Comparison of ENCODE assay signal across 8 cellular contexts in genomic region chr14:50232276-50232642, GRCh38. TPM values are rescaled to one million over a fixed set of nuclear protein-coding genes. Genes with fewer than 3 reads are reported as not detected.
A peak's percentile ranks its signal among the peaks of the same experiment; 100 is the strongest.
DNase-seq lines count a peak whose midpoint lies in the region; FAIRE-seq and TF ChIP-seq lines count a peak whose summit lies in the region.

No MANE protein-coding gene starts in this region.

- TF ChIP-seq CTCF in astrocyte (IDR thresholded peaks at IDR 0.05; ENCODE audit: insufficient read depth, low read depth, low read length) (no peak), kidney epithelial cell (IDR thresholded peaks at IDR 0.05; ENCODE audit: insufficient read depth, low read length, poor library complexity, severe bottlenecking) (no peak)

- peak overlapping the region; percentile 92 for H3K4me2 ChIP-seq in astrocyte (ENCODE audit: low read length)

- H3K36me3 Mint-ChIP-seq in T-helper 2 cell treated with Interferon-gamma antibody and Interleukin-4, amounts not matched to agents 5 μg/mL and 100 μg/mL, for 36 hours (ENCODE audit: low read depth): peaks cover 21% of the 10 kb centered on the region
- H3K36me3 Mint-ChIP-seq in astrocyte (ENCODE audit: low read depth, unreplicated experiment): peaks cover 2% of the 10 kb centered on the region

- H3K4me3 Mint-ChIP-seq in T-helper 2 cell treated with Interferon-gamma antibody and Interleukin-4, amounts not matched to agents 5 μg/mL and 100 μg/mL, for 36 hours: peak overlapping the region; percentile 78
- H3K4me3 Mint-ChIP-seq in astrocyte (ENCODE audit: unreplicated experiment): peak overlapping the region; percentile 88

- no peaks in the 10 kb centered on the region for H3K27me3 ChIP-seq in astrocyte (ENCODE audit: insufficient read depth, low read length)
- no peaks in the 10 kb centered on the region for H3K27me3 ChIP-seq in kidney epithelial cell (ENCODE audit: control insufficient read depth, insufficient read depth, low read length)
- no peaks in the 10 kb centered on the region for H3K27me3 ChIP-seq in thymus (ENCODE audit: control insufficient read depth, insufficient read depth)

- H4K20me1 ChIP-seq in astrocyte (ENCODE audit: insufficient read depth, low read length): peaks cover 33% of the 10 kb centered on the region

- no peaks in the 10 kb centered on the region for H3K9me3 ChIP-seq in astrocyte (ENCODE audit: insufficient read depth, low read depth, low read length)
- no peaks in the 10 kb centered on the region for H3K9me3 ChIP-seq in thymus (ENCODE audit: control insufficient read depth)

- FAIRE-seq in astrocyte (lab: Jason Lieb, UNC) (no peak), GM19239 (lab: Jason Lieb, UNC) (no peak)

- H3K27ac Mint-ChIP-seq in T-helper 2 cell treated with Interferon-gamma antibody and Interleukin-4, amounts not matched to agents 5 μg/mL and 100 μg/mL, for 36 hours: peak overlapping the region; percentile 82
- H3K27ac Mint-ChIP-seq in astrocyte (ENCODE audit: unreplicated experiment): peak overlapping the region; percentile 93

- 68% methylated on average over 13 of the region's 13 CpGs for WGBS in thymus

- H3K27me3 Mint-ChIP-seq in T-helper 2 cell treated with Interferon-gamma antibody and Interleukin-4, amounts not matched to agents 5 μg/mL and 100 μg/mL, for 36 hours (ENCODE audit: low read depth): peaks cover 8% of the 10 kb centered on the region
- no peaks in the 10 kb centered on the region for H3K27me3 Mint-ChIP-seq in astrocyte (ENCODE audit: low read depth, unreplicated experiment)

- no peak for DNase-seq in T-helper 2 cell treated with Interferon-gamma antibody and Interleukin-4, amounts not matched to agents 5 μg/mL and 100 μg/mL, for 36 hours (ENCODE audit: low spot score)
- DNase-seq in T-helper 2 cell: no peak
- DNase-seq in astrocyte (ENCODE audit: low read depth): no peak
- no peak for DNase-seq in kidney epithelial cell (ENCODE audit: low read depth)
- no peak for DNase-seq in GM19239 (ENCODE audit: insufficient read length, low spot score)
- DNase-seq in NCI-H1930 (lab: John Stamatoyannopoulos, UW): no peak
- DNase-seq in NCI-H1105 treated with DMSO at 0.1 percent for 48 hours (lab: John Stamatoyannopoulos, UW): no peak

- H3K9me3 Mint-ChIP-seq in T-helper 2 cell treated with Interferon-gamma antibody and Interleukin-4, amounts not matched to agents 5 μg/mL and 100 μg/mL, for 36 hours: peaks cover 14% of the 10 kb centered on the region
- no peaks in the 10 kb centered on the region for H3K9me3 Mint-ChIP-seq in astrocyte (ENCODE audit: unreplicated experiment)

- H3K79me2 ChIP-seq in astrocyte (ENCODE audit: insufficient read depth, low read length): peaks cover 38% of the 10 kb centered on the region

- H3K4me3 ChIP-seq in astrocyte (ENCODE audit: insufficient read depth, low read depth, low read length) (peak overlapping the region; percentile 93), kidney epithelial cell (ENCODE audit: low read depth, low read length) (peak overlapping the region; percentile 89), thymus (ENCODE audit: low read length) (peak overlapping the region; percentile 99)

- peaks cover 13% of the 10 kb centered on the region for H3K4me1 ChIP-seq in astrocyte (ENCODE audit: insufficient read depth, low read length)
- peaks cover 3% of the 10 kb centered on the region for H3K4me1 ChIP-seq in thymus (ENCODE audit: control insufficient read depth, insufficient read depth, low read length)

- peak overlapping the region; percentile 84 for H3K27ac ChIP-seq in astrocyte (ENCODE audit: low read depth, low read length)
- H3K27ac ChIP-seq in thymus (ENCODE audit: low read depth): no peak overlapping the region

- peak overlapping the region; percentile 93 for H3K9ac ChIP-seq in astrocyte (ENCODE audit: low read length)

- peak overlapping the region; percentile 97 for H2AFZ ChIP-seq in astrocyte (ENCODE audit: low read depth, low read length)

- H3K36me3 ChIP-seq in astrocyte (ENCODE audit: insufficient read depth, low read length) (no peaks in the 10 kb centered on the region), kidney epithelial cell (ENCODE audit: control insufficient read depth, insufficient read depth, low read length) (no peaks in the 10 kb centered on the region), thymus (ENCODE audit: control insufficient read depth, insufficient read depth) (no peaks in the 10 kb centered on the region)

- H3K4me1 Mint-ChIP-seq in T-helper 2 cell treated with Interferon-gamma antibody and Interleukin-4, amounts not matched to agents 5 μg/mL and 100 μg/mL, for 36 hours (ENCODE audit: low read depth): peaks cover 42% of the 10 kb centered on the region
- H3K4me1 Mint-ChIP-seq in astrocyte (ENCODE audit: low read depth, unreplicated experiment): peaks cover 6% of the 10 kb centered on the region

RNA-seq across cellular contexts. Expression of gene SOS2, which starts 0.9 kb away (rescaled TPM):
- total RNA-seq in astrocyte: 18.3 and 19.9 TPM in 2 replicates
- total RNA-seq in kidney epithelial cell: 23.6 and 26.3 TPM in 2 replicates
- 15.4 TPM for polyA plus RNA-seq in thymus
